Comparison of ENCODE assay signal across 1 cellular context in the genomic region with DNA sequence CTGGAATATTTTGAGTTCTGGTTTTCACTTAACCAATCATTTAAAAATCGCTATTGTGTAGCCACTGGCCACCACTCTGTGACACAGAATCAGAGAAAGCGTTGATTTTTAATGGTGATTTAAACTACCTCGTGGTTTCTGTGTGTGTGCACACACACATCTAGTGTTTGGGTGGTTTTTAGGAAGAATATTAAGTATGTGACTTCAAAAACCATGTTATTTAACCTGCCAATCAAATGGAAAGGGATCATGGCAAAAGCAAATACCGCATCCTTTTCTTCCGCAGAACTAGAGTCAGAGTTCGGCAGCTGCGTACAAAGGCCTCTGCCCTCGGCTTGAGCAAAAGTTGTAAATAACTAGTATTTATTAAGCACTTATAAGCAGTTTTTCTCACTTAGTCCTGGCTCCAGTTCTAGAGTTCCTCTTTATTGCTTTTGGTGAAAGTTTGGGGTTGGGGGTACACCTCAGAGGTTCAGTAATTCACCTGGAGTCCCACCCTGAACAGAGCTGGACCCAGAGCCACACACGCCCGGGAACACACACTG.
TF ChIP-seq lines count a peak whose summit lies in the region.

No MANE protein-coding gene starts in this region.

TF ChIP-seq in liver, 16 proteins besides CTCF, POLR2A, EP300 and RAD21 (continued from another document):
- TF ChIP-seq, protein P1, sequence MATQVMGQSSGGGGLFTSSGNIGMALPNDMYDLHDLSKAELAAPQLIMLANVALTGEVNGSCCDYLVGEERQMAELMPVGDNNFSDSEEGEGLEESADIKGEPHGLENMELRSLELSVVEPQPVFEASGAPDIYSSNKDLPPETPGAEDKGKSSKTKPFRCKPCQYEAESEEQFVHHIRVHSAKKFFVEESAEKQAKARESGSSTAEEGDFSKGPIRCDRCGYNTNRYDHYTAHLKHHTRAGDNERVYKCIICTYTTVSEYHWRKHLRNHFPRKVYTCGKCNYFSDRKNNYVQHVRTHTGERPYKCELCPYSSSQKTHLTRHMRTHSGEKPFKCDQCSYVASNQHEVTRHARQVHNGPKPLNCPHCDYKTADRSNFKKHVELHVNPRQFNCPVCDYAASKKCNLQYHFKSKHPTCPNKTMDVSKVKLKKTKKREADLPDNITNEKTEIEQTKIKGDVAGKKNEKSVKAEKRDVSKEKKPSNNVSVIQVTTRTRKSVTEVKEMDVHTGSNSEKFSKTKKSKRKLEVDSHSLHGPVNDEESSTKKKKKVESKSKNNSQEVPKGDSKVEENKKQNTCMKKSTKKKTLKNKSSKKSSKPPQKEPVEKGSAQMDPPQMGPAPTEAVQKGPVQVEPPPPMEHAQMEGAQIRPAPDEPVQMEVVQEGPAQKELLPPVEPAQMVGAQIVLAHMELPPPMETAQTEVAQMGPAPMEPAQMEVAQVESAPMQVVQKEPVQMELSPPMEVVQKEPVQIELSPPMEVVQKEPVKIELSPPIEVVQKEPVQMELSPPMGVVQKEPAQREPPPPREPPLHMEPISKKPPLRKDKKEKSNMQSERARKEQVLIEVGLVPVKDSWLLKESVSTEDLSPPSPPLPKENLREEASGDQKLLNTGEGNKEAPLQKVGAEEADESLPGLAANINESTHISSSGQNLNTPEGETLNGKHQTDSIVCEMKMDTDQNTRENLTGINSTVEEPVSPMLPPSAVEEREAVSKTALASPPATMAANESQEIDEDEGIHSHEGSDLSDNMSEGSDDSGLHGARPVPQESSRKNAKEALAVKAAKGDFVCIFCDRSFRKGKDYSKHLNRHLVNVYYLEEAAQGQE (IDR thresholded peaks at IDR 0.05) = no peak
- TF ChIP-seq, protein P2, sequence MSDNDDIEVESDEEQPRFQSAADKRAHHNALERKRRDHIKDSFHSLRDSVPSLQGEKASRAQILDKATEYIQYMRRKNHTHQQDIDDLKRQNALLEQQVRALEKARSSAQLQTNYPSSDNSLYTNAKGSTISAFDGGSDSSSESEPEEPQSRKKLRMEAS (IDR thresholded peaks at IDR 0.05) = no peak
- TF ChIP-seq, protein P3, sequence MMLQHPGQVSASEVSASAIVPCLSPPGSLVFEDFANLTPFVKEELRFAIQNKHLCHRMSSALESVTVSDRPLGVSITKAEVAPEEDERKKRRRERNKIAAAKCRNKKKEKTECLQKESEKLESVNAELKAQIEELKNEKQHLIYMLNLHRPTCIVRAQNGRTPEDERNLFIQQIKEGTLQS (IDR thresholded peaks at IDR 0.05) = no peak
